Comparison of ENCODE assay signal across 1 cellular context in the genomic region with DNA sequence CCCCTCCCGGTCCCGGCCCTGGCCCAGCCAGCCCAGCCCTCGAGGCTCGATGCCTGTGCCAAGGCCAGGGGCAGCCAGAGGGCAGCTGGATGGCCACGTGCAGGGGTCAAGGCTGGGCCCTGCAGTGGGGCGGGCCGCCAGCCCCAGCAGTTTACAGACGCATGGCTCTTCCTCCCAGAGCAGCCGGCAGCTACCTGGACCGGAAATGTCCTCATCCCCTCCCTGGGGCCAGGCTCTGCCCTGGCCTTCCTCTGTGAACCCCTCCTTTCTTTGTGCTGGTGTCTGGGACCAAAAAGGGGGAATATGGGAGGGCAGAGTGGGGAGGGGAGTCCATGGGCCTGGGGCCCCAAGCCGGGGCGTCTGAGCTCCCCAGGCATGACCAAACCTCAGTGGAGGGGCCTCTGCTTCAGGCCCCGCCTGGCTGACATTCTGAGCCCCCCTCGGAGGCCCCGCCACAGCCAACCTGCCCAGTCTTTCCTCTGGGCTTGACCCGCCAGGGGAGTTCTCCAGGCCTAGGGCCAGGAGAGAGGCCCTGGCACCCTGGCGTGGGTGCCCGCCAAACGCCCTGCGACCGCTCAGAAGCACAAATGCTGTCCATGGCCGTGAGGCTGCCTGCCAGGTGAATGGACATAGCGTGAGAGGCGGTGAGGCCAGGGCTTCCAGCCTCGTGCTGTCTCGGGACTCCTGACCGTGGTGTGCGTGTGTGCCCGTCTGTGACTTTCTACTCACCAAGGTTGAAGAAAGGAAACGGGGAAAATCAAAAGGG.
TF ChIP-seq lines count a peak whose summit lies in the region.

No MANE protein-coding gene starts in this region.

TF ChIP-seq in HepG2, 621 proteins besides CTCF, POLR2A, EP300 and RAD21 (continued from another document and continues in another):
- TF ChIP-seq, protein P1, sequence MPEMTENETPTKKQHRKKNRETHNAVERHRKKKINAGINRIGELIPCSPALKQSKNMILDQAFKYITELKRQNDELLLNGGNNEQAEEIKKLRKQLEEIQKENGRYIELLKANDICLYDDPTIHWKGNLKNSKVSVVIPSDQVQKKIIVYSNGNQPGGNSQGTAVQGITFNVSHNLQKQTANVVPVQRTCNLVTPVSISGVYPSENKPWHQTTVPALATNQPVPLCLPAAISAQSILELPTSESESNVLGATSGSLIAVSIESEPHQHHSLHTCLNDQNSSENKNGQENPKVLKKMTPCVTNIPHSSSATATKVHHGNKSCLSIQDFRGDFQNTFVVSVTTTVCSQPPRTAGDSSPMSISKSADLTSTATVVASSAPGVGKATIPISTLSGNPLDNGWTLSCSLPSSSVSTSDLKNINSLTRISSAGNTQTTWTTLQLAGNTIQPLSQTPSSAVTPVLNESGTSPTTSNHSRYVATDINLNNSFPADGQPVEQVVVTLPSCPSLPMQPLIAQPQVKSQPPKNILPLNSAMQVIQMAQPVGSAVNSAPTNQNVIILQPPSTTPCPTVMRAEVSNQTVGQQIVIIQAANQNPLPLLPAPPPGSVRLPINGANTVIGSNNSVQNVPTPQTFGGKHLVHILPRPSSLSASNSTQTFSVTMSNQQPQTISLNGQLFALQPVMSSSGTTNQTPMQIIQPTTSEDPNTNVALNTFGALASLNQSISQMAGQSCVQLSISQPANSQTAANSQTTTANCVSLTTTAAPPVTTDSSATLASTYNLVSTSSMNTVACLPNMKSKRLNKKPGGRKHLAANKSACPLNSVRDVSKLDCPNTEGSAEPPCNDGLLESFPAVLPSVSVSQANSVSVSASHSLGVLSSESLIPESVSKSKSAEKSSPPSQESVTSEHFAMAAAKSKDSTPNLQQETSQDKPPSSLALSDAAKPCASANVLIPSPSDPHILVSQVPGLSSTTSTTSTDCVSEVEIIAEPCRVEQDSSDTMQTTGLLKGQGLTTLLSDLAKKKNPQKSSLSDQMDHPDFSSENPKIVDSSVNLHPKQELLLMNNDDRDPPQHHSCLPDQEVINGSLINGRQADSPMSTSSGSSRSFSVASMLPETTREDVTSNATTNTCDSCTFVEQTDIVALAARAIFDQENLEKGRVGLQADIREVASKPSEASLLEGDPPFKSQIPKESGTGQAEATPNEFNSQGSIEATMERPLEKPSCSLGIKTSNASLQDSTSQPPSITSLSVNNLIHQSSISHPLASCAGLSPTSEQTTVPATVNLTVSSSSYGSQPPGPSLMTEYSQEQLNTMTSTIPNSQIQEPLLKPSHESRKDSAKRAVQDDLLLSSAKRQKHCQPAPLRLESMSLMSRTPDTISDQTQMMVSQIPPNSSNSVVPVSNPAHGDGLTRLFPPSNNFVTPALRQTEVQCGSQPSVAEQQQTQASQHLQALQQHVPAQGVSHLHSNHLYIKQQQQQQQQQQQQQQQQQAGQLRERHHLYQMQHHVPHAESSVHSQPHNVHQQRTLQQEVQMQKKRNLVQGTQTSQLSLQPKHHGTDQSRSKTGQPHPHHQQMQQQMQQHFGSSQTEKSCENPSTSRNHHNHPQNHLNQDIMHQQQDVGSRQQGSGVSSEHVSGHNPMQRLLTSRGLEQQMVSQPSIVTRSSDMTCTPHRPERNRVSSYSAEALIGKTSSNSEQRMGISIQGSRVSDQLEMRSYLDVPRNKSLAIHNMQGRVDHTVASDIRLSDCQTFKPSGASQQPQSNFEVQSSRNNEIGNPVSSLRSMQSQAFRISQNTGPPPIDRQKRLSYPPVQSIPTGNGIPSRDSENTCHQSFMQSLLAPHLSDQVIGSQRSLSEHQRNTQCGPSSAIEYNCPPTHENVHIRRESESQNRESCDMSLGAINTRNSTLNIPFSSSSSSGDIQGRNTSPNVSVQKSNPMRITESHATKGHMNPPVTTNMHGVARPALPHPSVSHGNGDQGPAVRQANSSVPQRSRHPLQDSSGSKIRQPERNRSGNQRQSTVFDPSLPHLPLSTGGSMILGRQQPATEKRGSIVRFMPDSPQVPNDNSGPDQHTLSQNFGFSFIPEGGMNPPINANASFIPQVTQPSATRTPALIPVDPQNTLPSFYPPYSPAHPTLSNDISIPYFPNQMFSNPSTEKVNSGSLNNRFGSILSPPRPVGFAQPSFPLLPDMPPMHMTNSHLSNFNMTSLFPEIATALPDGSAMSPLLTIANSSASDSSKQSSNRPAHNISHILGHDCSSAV (CRISPR knock-in tag; IDR thresholded peaks at IDR 0.05; ENCODE audit: borderline replicate concordance) = no peak
- TF ChIP-seq BORCS8-MEF2B (CRISPR knock-in tag; IDR thresholded peaks at IDR 0.05) = peak; percentile 70
- TF ChIP-seq KLF6 (CRISPR knock-in tag; IDR thresholded peaks at IDR 0.05) = peak; percentile 96
- TF ChIP-seq, protein P2, sequence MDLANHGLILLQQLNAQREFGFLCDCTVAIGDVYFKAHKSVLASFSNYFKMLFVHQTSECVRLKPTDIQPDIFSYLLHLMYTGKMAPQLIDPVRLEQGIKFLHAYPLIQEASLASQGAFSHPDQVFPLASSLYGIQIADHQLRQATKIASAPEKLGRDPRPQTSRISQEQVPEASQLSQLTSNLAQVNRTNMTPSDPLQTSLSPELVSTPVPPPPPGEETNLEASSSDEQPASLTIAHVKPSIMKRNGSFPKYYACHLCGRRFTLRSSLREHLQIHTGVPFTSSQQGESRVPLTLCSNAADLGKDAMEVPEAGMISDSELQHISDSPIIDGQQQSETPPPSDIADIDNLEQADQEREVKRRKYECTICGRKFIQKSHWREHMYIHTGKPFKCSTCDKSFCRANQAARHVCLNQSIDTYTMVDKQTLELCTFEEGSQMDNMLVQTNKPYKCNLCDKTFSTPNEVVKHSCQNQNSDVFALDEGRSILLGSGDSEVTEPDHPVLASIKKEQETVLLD (CRISPR knock-in tag; IDR thresholded peaks at IDR 0.05; ENCODE audit: low read depth) = peak; percentile 57; the same call in 1 of the 2 replicates
- TF ChIP-seq, protein P3, sequence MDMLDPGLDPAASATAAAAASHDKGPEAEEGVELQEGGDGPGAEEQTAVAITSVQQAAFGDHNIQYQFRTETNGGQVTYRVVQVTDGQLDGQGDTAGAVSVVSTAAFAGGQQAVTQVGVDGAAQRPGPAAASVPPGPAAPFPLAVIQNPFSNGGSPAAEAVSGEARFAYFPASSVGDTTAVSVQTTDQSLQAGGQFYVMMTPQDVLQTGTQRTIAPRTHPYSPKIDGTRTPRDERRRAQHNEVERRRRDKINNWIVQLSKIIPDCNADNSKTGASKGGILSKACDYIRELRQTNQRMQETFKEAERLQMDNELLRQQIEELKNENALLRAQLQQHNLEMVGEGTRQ (IDR thresholded peaks at IDR 0.05; ENCODE audit: low read depth, low read length) = peak; percentile 15; the same call in 1 of the 2 replicates
- TF ChIP-seq, protein P3 (CRISPR knock-in tag; IDR thresholded peaks at IDR 0.05; ENCODE audit: borderline replicate concordance) = peak; percentile 58; the same call in 1 of the 2 replicates
- TF ChIP-seq, protein P4, sequence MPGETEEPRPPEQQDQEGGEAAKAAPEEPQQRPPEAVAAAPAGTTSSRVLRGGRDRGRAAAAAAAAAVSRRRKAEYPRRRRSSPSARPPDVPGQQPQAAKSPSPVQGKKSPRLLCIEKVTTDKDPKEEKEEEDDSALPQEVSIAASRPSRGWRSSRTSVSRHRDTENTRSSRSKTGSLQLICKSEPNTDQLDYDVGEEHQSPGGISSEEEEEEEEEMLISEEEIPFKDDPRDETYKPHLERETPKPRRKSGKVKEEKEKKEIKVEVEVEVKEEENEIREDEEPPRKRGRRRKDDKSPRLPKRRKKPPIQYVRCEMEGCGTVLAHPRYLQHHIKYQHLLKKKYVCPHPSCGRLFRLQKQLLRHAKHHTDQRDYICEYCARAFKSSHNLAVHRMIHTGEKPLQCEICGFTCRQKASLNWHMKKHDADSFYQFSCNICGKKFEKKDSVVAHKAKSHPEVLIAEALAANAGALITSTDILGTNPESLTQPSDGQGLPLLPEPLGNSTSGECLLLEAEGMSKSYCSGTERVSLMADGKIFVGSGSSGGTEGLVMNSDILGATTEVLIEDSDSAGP (CRISPR knock-in tag; IDR thresholded peaks at IDR 0.05; ENCODE audit: borderline replicate concordance) = peak; percentile 88
- no peak for TF ChIP-seq ZSCAN22 (CRISPR knock-in tag; IDR thresholded peaks at IDR 0.05)
- TF ChIP-seq, protein P5, sequence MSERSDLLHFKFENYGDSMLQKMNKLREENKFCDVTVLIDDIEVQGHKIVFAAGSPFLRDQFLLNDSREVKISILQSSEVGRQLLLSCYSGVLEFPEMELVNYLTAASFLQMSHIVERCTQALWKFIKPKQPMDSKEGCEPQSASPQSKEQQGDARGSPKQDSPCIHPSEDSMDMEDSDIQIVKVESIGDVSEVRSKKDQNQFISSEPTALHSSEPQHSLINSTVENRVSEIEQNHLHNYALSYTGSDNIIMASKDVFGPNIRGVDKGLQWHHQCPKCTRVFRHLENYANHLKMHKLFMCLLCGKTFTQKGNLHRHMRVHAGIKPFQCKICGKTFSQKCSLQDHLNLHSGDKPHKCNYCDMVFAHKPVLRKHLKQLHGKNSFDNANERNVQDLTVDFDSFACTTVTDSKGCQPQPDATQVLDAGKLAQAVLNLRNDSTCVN (CRISPR knock-in tag; IDR thresholded peaks at IDR 0.05; ENCODE audit: borderline replicate concordance) = peak; percentile 75; the same call in 1 of the 2 replicates
- TF ChIP-seq ZNF317 (CRISPR knock-in tag; IDR thresholded peaks at IDR 0.05) = peak; percentile 89
- peak; percentile 79; the same call in 1 of the 2 replicates for TF ChIP-seq MIXL1 (CRISPR knock-in tag; IDR thresholded peaks at IDR 0.05)
- TF ChIP-seq, protein P6, sequence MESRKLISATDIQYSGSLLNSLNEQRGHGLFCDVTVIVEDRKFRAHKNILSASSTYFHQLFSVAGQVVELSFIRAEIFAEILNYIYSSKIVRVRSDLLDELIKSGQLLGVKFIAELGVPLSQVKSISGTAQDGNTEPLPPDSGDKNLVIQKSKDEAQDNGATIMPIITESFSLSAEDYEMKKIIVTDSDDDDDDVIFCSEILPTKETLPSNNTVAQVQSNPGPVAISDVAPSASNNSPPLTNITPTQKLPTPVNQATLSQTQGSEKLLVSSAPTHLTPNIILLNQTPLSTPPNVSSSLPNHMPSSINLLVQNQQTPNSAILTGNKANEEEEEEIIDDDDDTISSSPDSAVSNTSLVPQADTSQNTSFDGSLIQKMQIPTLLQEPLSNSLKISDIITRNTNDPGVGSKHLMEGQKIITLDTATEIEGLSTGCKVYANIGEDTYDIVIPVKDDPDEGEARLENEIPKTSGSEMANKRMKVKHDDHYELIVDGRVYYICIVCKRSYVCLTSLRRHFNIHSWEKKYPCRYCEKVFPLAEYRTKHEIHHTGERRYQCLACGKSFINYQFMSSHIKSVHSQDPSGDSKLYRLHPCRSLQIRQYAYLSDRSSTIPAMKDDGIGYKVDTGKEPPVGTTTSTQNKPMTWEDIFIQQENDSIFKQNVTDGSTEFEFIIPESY (CRISPR knock-in tag; IDR thresholded peaks at IDR 0.05) = peak; percentile 96
- peak; percentile 91 for TF ChIP-seq ZNF124 (CRISPR knock-in tag; IDR thresholded peaks at IDR 0.05)
- TF ChIP-seq, protein P7, sequence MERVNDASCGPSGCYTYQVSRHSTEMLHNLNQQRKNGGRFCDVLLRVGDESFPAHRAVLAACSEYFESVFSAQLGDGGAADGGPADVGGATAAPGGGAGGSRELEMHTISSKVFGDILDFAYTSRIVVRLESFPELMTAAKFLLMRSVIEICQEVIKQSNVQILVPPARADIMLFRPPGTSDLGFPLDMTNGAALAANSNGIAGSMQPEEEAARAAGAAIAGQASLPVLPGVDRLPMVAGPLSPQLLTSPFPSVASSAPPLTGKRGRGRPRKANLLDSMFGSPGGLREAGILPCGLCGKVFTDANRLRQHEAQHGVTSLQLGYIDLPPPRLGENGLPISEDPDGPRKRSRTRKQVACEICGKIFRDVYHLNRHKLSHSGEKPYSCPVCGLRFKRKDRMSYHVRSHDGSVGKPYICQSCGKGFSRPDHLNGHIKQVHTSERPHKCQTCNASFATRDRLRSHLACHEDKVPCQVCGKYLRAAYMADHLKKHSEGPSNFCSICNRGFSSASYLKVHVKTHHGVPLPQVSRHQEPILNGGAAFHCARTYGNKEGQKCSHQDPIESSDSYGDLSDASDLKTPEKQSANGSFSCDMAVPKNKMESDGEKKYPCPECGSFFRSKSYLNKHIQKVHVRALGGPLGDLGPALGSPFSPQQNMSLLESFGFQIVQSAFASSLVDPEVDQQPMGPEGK (CRISPR knock-in tag; IDR thresholded peaks at IDR 0.05) = peak; percentile 92
- TF ChIP-seq, protein P8, sequence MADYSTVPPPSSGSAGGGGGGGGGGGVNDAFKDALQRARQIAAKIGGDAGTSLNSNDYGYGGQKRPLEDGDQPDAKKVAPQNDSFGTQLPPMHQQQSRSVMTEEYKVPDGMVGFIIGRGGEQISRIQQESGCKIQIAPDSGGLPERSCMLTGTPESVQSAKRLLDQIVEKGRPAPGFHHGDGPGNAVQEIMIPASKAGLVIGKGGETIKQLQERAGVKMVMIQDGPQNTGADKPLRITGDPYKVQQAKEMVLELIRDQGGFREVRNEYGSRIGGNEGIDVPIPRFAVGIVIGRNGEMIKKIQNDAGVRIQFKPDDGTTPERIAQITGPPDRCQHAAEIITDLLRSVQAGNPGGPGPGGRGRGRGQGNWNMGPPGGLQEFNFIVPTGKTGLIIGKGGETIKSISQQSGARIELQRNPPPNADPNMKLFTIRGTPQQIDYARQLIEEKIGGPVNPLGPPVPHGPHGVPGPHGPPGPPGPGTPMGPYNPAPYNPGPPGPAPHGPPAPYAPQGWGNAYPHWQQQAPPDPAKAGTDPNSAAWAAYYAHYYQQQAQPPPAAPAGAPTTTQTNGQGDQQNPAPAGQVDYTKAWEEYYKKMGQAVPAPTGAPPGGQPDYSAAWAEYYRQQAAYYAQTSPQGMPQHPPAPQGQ (CRISPR knock-in tag; IDR thresholded peaks at IDR 0.05; ENCODE audit: borderline replicate concordance) = no peak
- peak; percentile 77; the same call in 1 of the 2 replicates for TF ChIP-seq ZNF224 (CRISPR knock-in tag; IDR thresholded peaks at IDR 0.05)
- TF ChIP-seq, protein P9, sequence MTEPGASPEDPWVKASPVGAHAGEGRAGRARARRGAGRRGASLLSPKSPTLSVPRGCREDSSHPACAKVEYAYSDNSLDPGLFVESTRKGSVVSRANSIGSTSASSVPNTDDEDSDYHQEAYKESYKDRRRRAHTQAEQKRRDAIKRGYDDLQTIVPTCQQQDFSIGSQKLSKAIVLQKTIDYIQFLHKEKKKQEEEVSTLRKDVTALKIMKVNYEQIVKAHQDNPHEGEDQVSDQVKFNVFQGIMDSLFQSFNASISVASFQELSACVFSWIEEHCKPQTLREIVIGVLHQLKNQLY (CRISPR knock-in tag; IDR thresholded peaks at IDR 0.05) = peak; percentile 99
- peak; percentile 81; the same call in 1 of the 2 replicates for TF ChIP-seq HMG20A (CRISPR knock-in tag; IDR thresholded peaks at IDR 0.05; ENCODE audit: borderline replicate concordance)
- peak; percentile 96 for TF ChIP-seq KDM2A (CRISPR knock-in tag; IDR thresholded peaks at IDR 0.05; ENCODE audit: borderline replicate concordance, low read depth)
- TF ChIP-seq HNRNPLL (IDR thresholded peaks at IDR 0.05; ENCODE audit: low read depth, low read length, poor library complexity, severe bottlenecking) = peak; percentile 18
- TF ChIP-seq AGO1 (IDR thresholded peaks at IDR 0.05; ENCODE audit: low read depth, low read length, poor library complexity, severe bottlenecking) = peak; percentile 84
- TF ChIP-seq ZNF20 (CRISPR knock-in tag; IDR thresholded peaks at IDR 0.05) = no peak
- TF ChIP-seq ZNF552 (CRISPR knock-in tag; IDR thresholded peaks at IDR 0.05; ENCODE audit: borderline replicate concordance) = 0 out of 2 replicates have a peak, but pooled peaks have one; percentile 64
- TF ChIP-seq YEATS4 (CRISPR knock-in tag; IDR thresholded peaks at IDR 0.05; ENCODE audit: borderline replicate concordance) = peak; percentile 88; the same call in 1 of the 2 replicates
